20 cellular contexts compared by ENCODE assay signal in the genomic region with DNA sequence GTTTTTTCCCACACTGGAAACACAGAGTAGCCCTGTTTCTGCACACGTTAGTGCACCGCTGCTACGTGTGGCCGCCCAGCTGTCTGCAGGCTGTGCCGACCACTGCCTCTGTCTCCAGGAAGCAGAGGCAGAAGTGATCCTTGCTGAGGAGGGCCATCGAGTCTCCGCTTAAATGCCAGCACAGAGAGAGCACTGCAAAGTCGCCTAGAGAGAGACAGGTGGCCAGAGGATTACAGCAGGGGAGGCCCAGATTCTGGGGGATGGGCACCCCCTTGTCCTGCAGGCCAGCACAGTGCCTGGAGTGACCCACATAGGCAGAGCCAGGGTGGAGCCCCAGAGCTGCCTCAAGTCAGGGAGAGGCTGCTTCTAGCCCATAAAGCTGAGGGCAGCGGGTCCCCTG. TPM values are rescaled to one million over a fixed set of nuclear protein-coding genes. Genes with fewer than 3 reads are reported as not detected.
"Had no signal": no experiment of that assay in that cellular context is flagged by ENCODE, and none has a peak within 500 bp of the region (broad histone marks: within the 10 kb centered on the region; RNA-seq: fewer than 3 reads in every experiment).

No MANE protein-coding gene starts in this region.

- FAIRE-seq: keratinocyte, TTC549 had no signal

- H3K4me3 ChIP-seq: dorsolateral prefrontal cortex, hepatocyte, left ventricle myocardium inferior, right atrium auricular region, skin epidermis, tibial nerve had no signal

- ATAC-seq: naive thymus-derived CD8-positive, alpha-beta T cell had no signal

- H3K9me3 ChIP-seq: left ventricle myocardium inferior, right atrium auricular region, tibial nerve had no signal

- H3K27ac Mint-ChIP-seq: activated T-helper 2 cell treated with anti-CD3 and anti-CD28 coated beads, Interferon-gamma antibody, Interleukin-2, Interleukin-4, amounts not matched to agents 10 μg/mL and 5 μg/mL and 100 μg/mL, durations not matched to agents 14 hours and 24 hours and 36 hours had no signal

- H3K27me3 Mint-ChIP-seq: activated CD4-positive, alpha-beta T cell treated with anti-CD3 and anti-CD28 coated beads, Interleukin-2, amount 10 ng/mL, durations not matched to agents 7 days and 5 days; memory B cell; naive thymus-derived CD8-positive, alpha-beta T cell had no signal

- H3K27ac ChIP-seq: hepatocyte, left ventricle myocardium inferior, right atrium auricular region, tibial nerve had no signal

- H3K4me3 Mint-ChIP-seq: activated CD4-positive, alpha-beta T cell treated with anti-CD3 and anti-CD28 coated beads, Interleukin-2, amount 10 ng/mL, durations not matched to agents 7 days and 5 days; memory B cell; naive thymus-derived CD8-positive, alpha-beta T cell had no signal

- H3K9me3 Mint-ChIP-seq: activated CD4-positive, alpha-beta T cell treated with anti-CD3 and anti-CD28 coated beads, Interleukin-2, amount 10 ng/mL, durations not matched to agents 7 days and 5 days; activated T-helper 2 cell treated with anti-CD3 and anti-CD28 coated beads, Interferon-gamma antibody, Interleukin-2, Interleukin-4, amounts not matched to agents 10 μg/mL and 5 μg/mL and 100 μg/mL, durations not matched to agents 14 hours and 24 hours and 36 hours; memory B cell; naive thymus-derived CD8-positive, alpha-beta T cell had no signal

- H3K27me3 ChIP-seq: dorsolateral prefrontal cortex, hepatocyte, right atrium auricular region, tibial nerve had no signal

- DNase-seq: activated CD4-positive, alpha-beta T cell treated with anti-CD3 and anti-CD28 coated beads, Interleukin-2, amount 10 ng/mL, durations not matched to agents 7 days and 5 days; activated naive CD4-positive, alpha-beta T cell treated with anti-CD3 and anti-CD28 coated beads, Interleukin-2, amount 50 U/mL, for 16 hours; dorsolateral prefrontal cortex; erythroblast; left ventricle myocardium inferior; naive thymus-derived CD8-positive, alpha-beta T cell; nucleus accumbens; stimulated activated CD4-positive, alpha-beta T cell treated with anti-CD3 and anti-CD28 coated beads, Interleukin-15, amount 100 ng/mL, for 24 hours; stimulated activated CD4-positive, alpha-beta T cell treated with anti-CD3 and anti-CD28 coated beads, Interleukin-4, amount 100 ng/mL, for 1 hour; stimulated activated naive CD4-positive, alpha-beta T cell; SW 1271 had no signal

RNA-seq across cellular contexts. Expression of a gene that starts 21.4 kb away (rescaled TPM):
- total RNA-seq: naive thymus-derived CD8-positive, alpha-beta T cell; posterior vena cava had no signal
